Comparison of ENCODE assay signal across 23 cellular contexts in genomic region chr2:230805353-230806017, GRCh38. TPM values are rescaled to one million over a fixed set of nuclear protein-coding genes. Genes with fewer than 3 reads are reported as not detected.
DNase-seq lines count a peak whose midpoint lies in the region; ATAC-seq and TF ChIP-seq lines count a peak whose summit lies in the region.
"Had no signal": no experiment of that assay in that cellular context is flagged by ENCODE, and none has a peak within 500 bp of the region (broad histone marks: within the 10 kb centered on the region; RNA-seq: fewer than 3 reads in every experiment).

No MANE protein-coding gene starts in this region.

- no peak overlapping the region for H4K8ac ChIP-seq in IMR-90 (ENCODE audit: low read depth in 2 of 2, low read length in 2 of 2)

- TF ChIP-seq CTCF in IMR-90 (conservative IDR thresholded peaks at IDR 0.05; ENCODE audit: low read depth, low read length): no peak

- H2AFZ ChIP-seq in IMR-90 (replicated peaks; ENCODE audit: low read length, poor library complexity): no peak overlapping the region

- H3K36me3 ChIP-seq in IMR-90 (ENCODE audit: control insufficient read depth, insufficient read depth, low read length): peaks cover 11% of the 10 kb centered on the region

- H3K27ac ChIP-seq in IMR-90 (ENCODE audit: insufficient read depth, low read length): no peak overlapping the region
- H3K27ac ChIP-seq: C4-2B, HL-60, left lung, SJSA1, spleen, thoracic aorta, vagina had no signal

- peaks cover 29 to 54% of the 10 kb centered on the region in 2 experiments for H3K79me1 ChIP-seq in IMR-90 (ENCODE audit: low read depth in 1 of 2, low read length in 2 of 2)

- no peaks in the 10 kb centered on the region for H3K9me3 ChIP-seq in IMR-90 (ENCODE audit: control insufficient read depth, insufficient read depth, low read length)
- H3K9me3 ChIP-seq: left lung, SJSA1, spleen, thoracic aorta, vagina had no signal

- dilution Hi-C loops in IMR-90 (cut with HindIII; ENCODE audit: low sequenced_read_pairs, unreplicated experiment): no loop called here

- H3K4me3 ChIP-seq in IMR-90 (ENCODE audit: insufficient read depth, low read depth, low read length): no peak overlapping the region
- H3K4me3 ChIP-seq: left lung, SJSA1, spleen, thoracic aorta, vagina had no signal

- no peak overlapping the region for H2BK5ac ChIP-seq in IMR-90 (ENCODE audit: low read depth, low read length, poor library complexity, severe bottlenecking)

- H3K27ac Mint-ChIP-seq in activated naive CD8-positive, alpha-beta T cell: peak overlapping the region; percentile 54
- H3K27ac Mint-ChIP-seq in activated naive CD8-positive, alpha-beta T cell treated with anti-CD3 and anti-CD28 coated beads for 36 hours: no peak overlapping the region
- H3K27ac Mint-ChIP-seq in activated naive CD4-positive, alpha-beta T cell treated with anti-CD3 and anti-CD28 coated beads, Interleukin-2, amount 10 ng/mL, durations not matched to agents 7 days and 5 days: peak overlapping the region; percentile 42

- no peak for DNase-seq in activated naive CD8-positive, alpha-beta T cell treated with anti-CD3 and anti-CD28 coated beads for 36 hours
- no peak for DNase-seq in IMR-90
- DNase-seq in activated naive CD4-positive, alpha-beta T cell treated with anti-CD3 and anti-CD28 coated beads, Interleukin-2, amount 10 ng/mL, durations not matched to agents 7 days and 5 days: no peak
- DNase-seq in stimulated activated naive CD8-positive, alpha-beta T cell treated with anti-CD3 and anti-CD28 coated beads, Interleukin-15, Interleukin-2, amounts not matched to agents 100 U/mL and 50 U/mL, for 24 hours: no peak
- no peak for DNase-seq in cardiac septum (ENCODE audit: low spot score)
- no peak for DNase-seq in NCI-H69 (lab: John Stamatoyannopoulos, UW)
- no peak for DNase-seq in stimulated activated CD8-positive, alpha-beta memory T cell treated with anti-CD3 and anti-CD28 coated beads, Interleukin-4, amount 100 ng/mL, for 48 hours
- DNase-seq: activated CD8-positive, alpha-beta memory T cell treated with anti-CD3 and anti-CD28 coated beads, Interleukin-2, amount 50 U/mL, for 48 hours; Karpas-422; left lung; NCI-H1436; NCI-H2081 treated with DMSO at 0.1 percent for 48 hours; NCI-H226; NCI-H82; posterior cingulate gyrus; right cardiac atrium; spleen had no signal

- no peak for TF ChIP-seq RAD21 in IMR-90 (IDR thresholded peaks at IDR 0.05; ENCODE audit: low read length)

- no peak for ATAC-seq in IMR-90 (ENCODE audit: low read depth)
- ATAC-seq in stimulated activated naive CD8-positive, alpha-beta T cell treated with anti-CD3 and anti-CD28 coated beads, Interleukin-15, Interleukin-2, amounts not matched to agents 100 U/mL and 50 U/mL, for 24 hours: peak; percentile 57
- ATAC-seq: left lung, right cardiac atrium had no signal

- no peak overlapping the region for H4K91ac ChIP-seq in IMR-90 (ENCODE audit: insufficient read depth, low read depth, low read length)

- H2BK15ac ChIP-seq in IMR-90 (ENCODE audit: low read depth, low read length): no peak overlapping the region

- H2BK120ac ChIP-seq in IMR-90 (ENCODE audit: low read depth, low read length): no peak overlapping the region

- no peak overlapping the region for H3K23ac ChIP-seq in IMR-90 (ENCODE audit: low read depth, low read length)

- no peak overlapping the region for H3K9ac ChIP-seq in IMR-90 (ENCODE audit: low read depth, low read length)

- H3K56ac ChIP-seq in IMR-90 (ENCODE audit: extremely low read depth, insufficient read depth, low read length): no peak overlapping the region

- H3K18ac ChIP-seq in IMR-90 (ENCODE audit: low read depth, low read length): no peak overlapping the region

- CTCF ChIA-PET in IMR-90 (lab: Yijun Ruan, JAX): interaction anchor here (0.5 to 1.1 kb wide), 2 partner anchors 19 to 97 kb away, joined by 3 read pairs; no protein-coding TSS in a partner anchor
- CTCF ChIA-PET in activated naive CD4-positive, alpha-beta T cell treated with anti-CD3 and anti-CD28 coated beads, Interleukin-2, amount 10 ng/mL, durations not matched to agents 7 days and 5 days (lab: Charles Lee): interaction anchor here (1.2 kb wide), 1 partner anchor 91 kb away, joined by 3 read pairs; no protein-coding TSS in a partner anchor

- H3K14ac ChIP-seq in IMR-90 (replicated peaks; ENCODE audit: low read depth, low read length): no peak overlapping the region

- no peak overlapping the region for H2AK9ac ChIP-seq in IMR-90 (replicated peaks; ENCODE audit: low read depth, low read length, poor library complexity)

- peaks cover 4% of the 10 kb centered on the region for H3K9me1 ChIP-seq in IMR-90 (ENCODE audit: insufficient read depth, low read length)

- H2BK20ac ChIP-seq in IMR-90 (ENCODE audit: low read depth, low read length): peak overlapping the region; percentile 24; the same call in 1 of the 2 replicates

- no peak overlapping the region for H4K5ac ChIP-seq in IMR-90 (ENCODE audit: low read depth, low read length)

- H4K20me1 ChIP-seq in IMR-90 (ENCODE audit: insufficient read depth, low read length): no peaks in the 10 kb centered on the region

- no CpG with 5 or more reads among the region's 5 CpGs for WGBS in IMR-90 (ENCODE audit: extremely low coverage in 2 of 2, insufficient read length in 1 of 2), 2 experiments

- no peak overlapping the region for H3K4me3 Mint-ChIP-seq in activated naive CD8-positive, alpha-beta T cell
- H3K4me3 Mint-ChIP-seq in activated naive CD8-positive, alpha-beta T cell treated with anti-CD3 and anti-CD28 coated beads for 36 hours: no peak overlapping the region
- H3K4me3 Mint-ChIP-seq in activated naive CD4-positive, alpha-beta T cell treated with anti-CD3 and anti-CD28 coated beads, Interleukin-2, amount 10 ng/mL, durations not matched to agents 7 days and 5 days: no peak overlapping the region

- in situ Hi-C loops in IMR-90 (cut with MboI; ENCODE audit: low sequenced_read_pairs): loop anchor here (5.0 to 25.0 kb wide), 5 partner anchors 88 to 793 kb away; partner anchors contain the start of genes SP100 and SP110

- H3K27me3 ChIP-seq in IMR-90 (ENCODE audit: control insufficient read depth, insufficient read depth, low read length): no peaks in the 10 kb centered on the region
- H3K27me3 ChIP-seq: left lung, SJSA1, spleen, vagina had no signal

- peaks cover 24% of the 10 kb centered on the region for H3K36me3 Mint-ChIP-seq in activated naive CD8-positive, alpha-beta T cell
- peaks cover 50% of the 10 kb centered on the region for H3K36me3 Mint-ChIP-seq in activated naive CD8-positive, alpha-beta T cell treated with anti-CD3 and anti-CD28 coated beads for 36 hours
- H3K36me3 Mint-ChIP-seq in activated naive CD4-positive, alpha-beta T cell treated with anti-CD3 and anti-CD28 coated beads, Interleukin-2, amount 10 ng/mL, durations not matched to agents 7 days and 5 days: peaks cover 77% of the 10 kb centered on the region

- no TSS peak for BruUV-seq in IMR-90 (replicated peaks; lab: Mats Ljungman, UMichigan)

- no peaks in the 10 kb centered on the region; the same call in 1 of the 2 replicates for H3K4me1 ChIP-seq in IMR-90 (ENCODE audit: control insufficient read depth, insufficient read depth, low read length)
- H3K4me1 ChIP-seq: left lung, SJSA1, spleen, vagina had no signal

- intact Hi-C loops in IMR-90 (cut with micrococcal nuclease): no loop called here
- intact Hi-C loops in cardiac septum (cut with DNase I): no loop called here

- H3K27me3 Mint-ChIP-seq in activated naive CD8-positive, alpha-beta T cell: no peaks in the 10 kb centered on the region
- no peaks in the 10 kb centered on the region for H3K27me3 Mint-ChIP-seq in activated naive CD8-positive, alpha-beta T cell treated with anti-CD3 and anti-CD28 coated beads for 36 hours
- no peaks in the 10 kb centered on the region for H3K27me3 Mint-ChIP-seq in activated naive CD4-positive, alpha-beta T cell treated with anti-CD3 and anti-CD28 coated beads, Interleukin-2, amount 10 ng/mL, durations not matched to agents 7 days and 5 days

- H3K4ac ChIP-seq in IMR-90 (ENCODE audit: low read depth, low read length): no peak overlapping the region

- peaks cover 22% of the 10 kb centered on the region for H3K4me1 Mint-ChIP-seq in activated naive CD8-positive, alpha-beta T cell (ENCODE audit: low read depth)
- peaks cover 32% of the 10 kb centered on the region for H3K4me1 Mint-ChIP-seq in activated naive CD8-positive, alpha-beta T cell treated with anti-CD3 and anti-CD28 coated beads for 36 hours
- peaks cover 18% of the 10 kb centered on the region for H3K4me1 Mint-ChIP-seq in activated naive CD4-positive, alpha-beta T cell treated with anti-CD3 and anti-CD28 coated beads, Interleukin-2, amount 10 ng/mL, durations not matched to agents 7 days and 5 days

- no peak overlapping the region for H3K4me2 ChIP-seq in IMR-90 (ENCODE audit: low read depth, low read length)

- no peak overlapping the region for H2AK5ac ChIP-seq in IMR-90 (ENCODE audit: low read depth, low read length)

- no peak for TF ChIP-seq POLR2A in IMR-90 (IDR thresholded peaks at IDR 0.05; ENCODE audit: low read depth, low read length)

- H3K9me3 Mint-ChIP-seq in activated naive CD8-positive, alpha-beta T cell (ENCODE audit: low read depth): no peaks in the 10 kb centered on the region
- H3K9me3 Mint-ChIP-seq in activated naive CD8-positive, alpha-beta T cell treated with anti-CD3 and anti-CD28 coated beads for 36 hours: peaks cover 5% of the 10 kb centered on the region
- peaks cover 2% of the 10 kb centered on the region for H3K9me3 Mint-ChIP-seq in activated naive CD4-positive, alpha-beta T cell treated with anti-CD3 and anti-CD28 coated beads, Interleukin-2, amount 10 ng/mL, durations not matched to agents 7 days and 5 days

- POLR2A ChIA-PET in IMR-90 (lab: Charles Lee; ENCODE audit: unreplicated experiment): no interaction called here

TF ChIP-seq in IMR-90, 13 proteins besides CTCF, POLR2A, EP300 and RAD21 (continues in another document):
- TF ChIP-seq FOS (IDR thresholded peaks at IDR 0.05; ENCODE audit: low read depth, low read length) (no peak), RFX5 (IDR thresholded peaks at IDR 0.05; ENCODE audit: low read depth, low read length) (no peak), RCOR1 (IDR thresholded peaks at IDR 0.05; ENCODE audit: insufficient replicate concordance, low read length) (no peak), ELK1 (IDR thresholded peaks at IDR 0.05; ENCODE audit: borderline replicate concordance, low read depth, low read length) (no peak)

RNA-seq across cellular contexts. Expression of gene ITM2C, which starts 59.3 kb away (rescaled TPM):
- 10 to 100 TPM; 69.9 to 73.6 TPM for total RNA-seq in activated naive CD8-positive, alpha-beta T cell treated with anti-CD3 and anti-CD28 coated beads for 36 hours
- total RNA-seq in IMR-90 (2012; rRNA removed) (35.8 and 46.8 TPM in 2 replicates), cardiac septum (18.4 TPM)
- 274 and 275 TPM in 2 replicates for polyA plus RNA-seq in IMR-90 (2012; rRNA removed)
- 429 TPM in 2 replicates for polyA plus RNA-seq in IMR-90 (2012; cell fraction: cytosol; rRNA removed)
- polyA plus RNA-seq in IMR-90 (2012; cell fraction: nucleus; rRNA removed; ENCODE audit: low replicate concordance): 107 and 149 TPM in 2 replicates
